Comparison of ENCODE assay signal across 8 cellular contexts in the genomic region with DNA sequence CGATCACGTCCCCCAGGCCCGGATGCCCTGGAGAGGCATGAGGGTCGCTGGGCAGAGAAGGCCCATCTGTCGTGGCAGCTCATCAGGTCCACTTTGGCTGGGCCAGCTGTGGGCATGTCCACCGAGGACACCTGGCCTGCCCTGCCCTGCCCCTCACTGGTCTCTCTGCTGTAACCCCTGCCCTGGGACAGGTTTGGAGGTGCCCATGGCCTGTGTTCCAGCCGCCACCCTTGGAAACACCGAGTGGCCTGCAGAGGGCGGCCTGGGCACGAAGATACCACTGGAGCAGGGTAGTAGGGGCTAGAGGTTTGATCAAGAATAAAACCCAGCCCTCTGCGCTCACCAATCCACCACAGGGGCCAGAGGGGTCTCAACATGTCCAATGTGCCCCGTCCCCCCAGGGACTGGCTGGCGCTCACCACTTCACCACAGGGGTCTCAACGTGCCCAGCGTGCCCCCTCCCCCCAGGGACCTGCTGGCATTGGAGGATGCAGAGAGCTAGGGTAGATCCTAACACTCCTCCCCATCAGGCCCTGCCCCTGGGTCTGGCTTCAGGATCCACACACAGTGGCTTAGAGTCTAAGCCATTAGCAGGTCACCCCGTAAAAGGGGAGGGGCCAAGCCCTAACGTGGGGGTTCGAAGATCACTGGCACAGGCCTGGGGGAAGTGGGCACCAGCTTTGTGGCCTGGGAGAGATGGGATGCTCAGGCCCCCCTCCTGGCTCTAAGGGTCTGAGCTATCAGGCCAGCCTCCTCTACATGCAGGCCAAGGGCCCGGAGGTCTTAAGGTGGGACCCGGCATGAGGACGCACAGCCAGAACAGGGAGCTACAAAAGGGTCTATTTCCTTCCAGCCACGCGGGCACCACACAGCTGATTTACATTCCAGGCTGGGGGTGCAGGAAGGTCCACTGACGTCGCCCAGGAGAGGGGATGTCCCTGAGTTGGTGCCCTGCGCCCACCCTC. TPM values are rescaled to one million over a fixed set of nuclear protein-coding genes. Genes with fewer than 3 reads are reported as not detected.
A peak's percentile ranks its signal among the peaks of the same experiment; 100 is the strongest.
DNase-seq lines count a peak whose midpoint lies in the region; ATAC-seq and TF ChIP-seq lines count a peak whose summit lies in the region.

No MANE protein-coding gene starts in this region.

- TF ChIP-seq CTCF in BJ (IDR thresholded peaks at IDR 0.05; ENCODE audit: insufficient read depth, low read depth, low read length) = peak; percentile 81
- TF ChIP-seq CTCF in gastrocnemius medialis (IDR thresholded peaks at IDR 0.05 in 4 of 5, conservative IDR thresholded peaks at IDR 0.05 in 1 of 5) = peak; percentile 66 to 82 (median 75)

- POLR2A ChIA-PET in BJ (lab: Charles Lee) = no interaction called here
- POLR2A ChIA-PET in HEK293T (lab: Yijun Ruan, JAX) = interaction anchor here (0.6 to 1.9 kb wide), 8 partner anchors 8 to 80 kb away, joined by 3 to 13 read pairs (median 4); a partner anchor contains a TSS
- POLR2A ChIA-PET in activated naive CD8-positive, alpha-beta T cell treated with anti-CD3 and anti-CD28 coated beads, Interleukin-2, amount 10 ng/mL, durations not matched to agents 7 days and 5 days (lab: Charles Lee) = interaction anchor here (0.9 to 3.4 kb wide), 7 partner anchors 10 to 316 kb away, joined by 3 to 26 read pairs (median 7); a partner anchor contains a TSS

- H3K4me1 Mint-ChIP-seq in activated naive CD8-positive, alpha-beta T cell treated with anti-CD3 and anti-CD28 coated beads, Interleukin-2, amount 10 ng/mL, durations not matched to agents 7 days and 5 days = peaks cover 7% of the 10 kb centered on the region

- H3K36me3 Mint-ChIP-seq in activated naive CD8-positive, alpha-beta T cell treated with anti-CD3 and anti-CD28 coated beads, Interleukin-2, amount 10 ng/mL, durations not matched to agents 7 days and 5 days = peaks cover 2% of the 10 kb centered on the region

- ATAC-seq in SK-N-SH treated with all-trans-retinoic acid at 6 μM for 48 hours (peak; percentile 77), left cardiac atrium (peak; percentile 71 to 75), gastrocnemius medialis (peak; percentile 55 to 63), HG02588 (IDR thresholded peaks at IDR 0.05; ENCODE audit: unreplicated experiment) (no peak), GM21423 (IDR thresholded peaks at IDR 0.05; ENCODE audit: unreplicated experiment) (no peak)
- ATAC-seq in activated naive CD8-positive, alpha-beta T cell treated with anti-CD3 and anti-CD28 coated beads, Interleukin-2, amount 10 ng/mL, durations not matched to agents 7 days and 5 days (ENCODE audit: low read depth) = peak; percentile 55

- no peaks in the 10 kb centered on the region for H3K27me3 Mint-ChIP-seq in activated naive CD8-positive, alpha-beta T cell treated with anti-CD3 and anti-CD28 coated beads, Interleukin-2, amount 10 ng/mL, durations not matched to agents 7 days and 5 days

- DNase-seq in BJ (ENCODE audit: low read depth) (no peak), HEK293T (ENCODE audit: extremely low spot score) (peak; percentile 54), left cardiac atrium (peak; percentile 78), gastrocnemius medialis (peak; percentile 57 to 76)
- peak; percentile 78 for DNase-seq in activated naive CD8-positive, alpha-beta T cell treated with anti-CD3 and anti-CD28 coated beads, Interleukin-2, amount 10 ng/mL, durations not matched to agents 7 days and 5 days

- H3K4me3 ChIP-seq in BJ (ENCODE audit: low read depth, low read length) (no peak overlapping the region), gastrocnemius medialis (peak overlapping the region in 1 of 4 donors; percentile 59)

- H3K36me3 ChIP-seq in BJ (ENCODE audit: control insufficient read depth, insufficient read depth, low read length) (peaks cover 18% of the 10 kb centered on the region), gastrocnemius medialis (peaks cover 0 to 12% of the 10 kb centered on the region in 2 donors)

- no peak overlapping the region for H3K27ac Mint-ChIP-seq in activated naive CD8-positive, alpha-beta T cell treated with anti-CD3 and anti-CD28 coated beads, Interleukin-2, amount 10 ng/mL, durations not matched to agents 7 days and 5 days

- TF ChIP-seq POLR2A in gastrocnemius medialis (IDR thresholded peaks at IDR 0.05) = no peak

- no peaks in the 10 kb centered on the region for H3K9me3 ChIP-seq in gastrocnemius medialis

- H3K27me3 ChIP-seq in BJ (ENCODE audit: control insufficient read depth, insufficient read depth, low read length) (no peaks in the 10 kb centered on the region), gastrocnemius medialis (no peaks in the 10 kb centered on the region)

- CTCF ChIA-PET in BJ (lab: Yijun Ruan, JAX) (interaction anchor here (0.6 to 5.6 kb wide), 19 partner anchors 8 to 273 kb away, joined by 3 to 50 read pairs (median 4); a partner anchor contains a TSS), HEK293T (lab: Yijun Ruan, JAX) (interaction anchor here (0.6 to 2.0 kb wide), 8 partner anchors 9 to 368 kb away, joined by 3 to 7 read pairs (median 4); a partner anchor contains a TSS)

- peaks cover 27 to 40% of the 10 kb centered on the region in 2 donors for H3K4me1 ChIP-seq in gastrocnemius medialis

- H3K27ac ChIP-seq in gastrocnemius medialis = peak overlapping the region; percentile 62 to 97 (median 75)

- H3K9me3 Mint-ChIP-seq in activated naive CD8-positive, alpha-beta T cell treated with anti-CD3 and anti-CD28 coated beads, Interleukin-2, amount 10 ng/mL, durations not matched to agents 7 days and 5 days = no peaks in the 10 kb centered on the region

- in situ Hi-C loops in gastrocnemius medialis (cut with MboI; ENCODE audit: low sequenced_read_pairs in 4 of 4) = loop anchor here in 2 of 4 donors (10.0 kb wide), 2 partner anchors 72 to 82 kb away; a partner anchor contains a TSS

- intact Hi-C loops in left cardiac atrium (cut with DNase I) = loop anchor here in 1 of 2 donors (5.0 kb wide), 1 partner anchor 90 kb away; a partner anchor contains a TSS
- intact Hi-C loops in gastrocnemius medialis (cut with DNase I; ENCODE audit: low total_unique reads) = loop anchor here (1.0 to 5.0 kb wide), 2 partner anchors 16 to 40 kb away; no protein-coding TSS in a partner anchor

- peak overlapping the region; percentile 42 for H3K4me3 Mint-ChIP-seq in activated naive CD8-positive, alpha-beta T cell treated with anti-CD3 and anti-CD28 coated beads, Interleukin-2, amount 10 ng/mL, durations not matched to agents 7 days and 5 days

TF ChIP-seq in HEK293T, 16 proteins besides CTCF, POLR2A, EP300 and RAD21 (continues in another document):
- TF ChIP-seq, protein P1, sequence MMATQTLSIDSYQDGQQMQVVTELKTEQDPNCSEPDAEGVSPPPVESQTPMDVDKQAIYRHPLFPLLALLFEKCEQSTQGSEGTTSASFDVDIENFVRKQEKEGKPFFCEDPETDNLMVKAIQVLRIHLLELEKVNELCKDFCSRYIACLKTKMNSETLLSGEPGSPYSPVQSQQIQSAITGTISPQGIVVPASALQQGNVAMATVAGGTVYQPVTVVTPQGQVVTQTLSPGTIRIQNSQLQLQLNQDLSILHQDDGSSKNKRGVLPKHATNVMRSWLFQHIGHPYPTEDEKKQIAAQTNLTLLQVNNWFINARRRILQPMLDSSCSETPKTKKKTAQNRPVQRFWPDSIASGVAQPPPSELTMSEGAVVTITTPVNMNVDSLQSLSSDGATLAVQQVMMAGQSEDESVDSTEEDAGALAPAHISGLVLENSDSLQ (IDR thresholded peaks at IDR 0.05) = no peak
- TF ChIP-seq SP1 (IDR thresholded peaks at IDR 0.05) (no peak), HDGF (IDR thresholded peaks at IDR 0.05; ENCODE audit: borderline replicate concordance) (no peak)

TF ChIP-seq in SK-N-SH treated with all-trans-retinoic acid at 6 μM for 48 hours, 23 proteins besides CTCF, POLR2A, EP300 and RAD21 (continues in another document):
- TF ChIP-seq RARB (CRISPR knock-in tag; IDR thresholded peaks at IDR 0.05) = no peak
- no peak for TF ChIP-seq ZFP3 (CRISPR knock-in tag; IDR thresholded peaks at IDR 0.05)
- TF ChIP-seq OSR1 (CRISPR knock-in tag; IDR thresholded peaks at IDR 0.05) = no peak
- TF ChIP-seq ZFP30 (CRISPR knock-in tag; IDR thresholded peaks at IDR 0.05) = no peak
- no peak for TF ChIP-seq ZNF70 (CRISPR knock-in tag; IDR thresholded peaks at IDR 0.05)
- no peak for TF ChIP-seq SNAI2 (CRISPR knock-in tag; IDR thresholded peaks at IDR 0.05)
- TF ChIP-seq ZNF8 (CRISPR knock-in tag; IDR thresholded peaks at IDR 0.05) = no peak
- no peak for TF ChIP-seq CSDC2 (CRISPR knock-in tag; IDR thresholded peaks at IDR 0.05)
- no peak for TF ChIP-seq TCF4 (CRISPR knock-in tag; IDR thresholded peaks at IDR 0.05; ENCODE audit: borderline replicate concordance)

RNA-seq across cellular contexts. Expression of a gene that starts 1.3 kb away (rescaled TPM):
- 8.8 and 18.2 TPM in 2 replicates for polyA plus RNA-seq in BJ (2011; rRNA removed)
- 9.6 and 9.9 TPM in 2 replicates for polyA minus RNA-seq in BJ (2011; rRNA and poly(A)+ RNA removed)
- total RNA-seq in activated naive CD8-positive, alpha-beta T cell treated with anti-CD3 and anti-CD28 coated beads, Interleukin-2, amount 10 ng/mL, durations not matched to agents 7 days and 5 days = 100 to 1,000 TPM in 1 of 2 experiments, 10 to 100 TPM in 1; 99.1 to 111 TPM
- 10 to 100 TPM; 11.2 to 14.2 TPM for total RNA-seq in left cardiac atrium
- total RNA-seq in gastrocnemius medialis = 10 to 100 TPM in 2 of 4 donors, 1 to 10 TPM in 2; 4.1 to 24.9 (median 8.6) TPM

RNA-seq across cellular contexts. Expression of a gene that starts 7.5 kb away (rescaled TPM):
- polyA plus RNA-seq in BJ (2011; rRNA removed) = 9.4 and 17.5 TPM in 2 replicates
- 9.0 and 11.5 TPM in 2 replicates for polyA minus RNA-seq in BJ (2011; rRNA and poly(A)+ RNA removed)
- 10 to 100 TPM; 92.2 to 94.5 TPM for total RNA-seq in activated naive CD8-positive, alpha-beta T cell treated with anti-CD3 and anti-CD28 coated beads, Interleukin-2, amount 10 ng/mL, durations not matched to agents 7 days and 5 days
- total RNA-seq in left cardiac atrium = 10 to 100 TPM; 20.4 to 22.0 TPM
- 10 to 100 TPM; 18.7 to 27.4 (median 19.2) TPM for total RNA-seq in gastrocnemius medialis

RNA-seq across cellular contexts. Expression of a gene that starts 9.1 kb away (rescaled TPM):
- polyA plus RNA-seq in BJ (2011; rRNA removed) = 36.6 and 51.4 TPM in 2 replicates
- polyA minus RNA-seq in BJ (2011; rRNA and poly(A)+ RNA removed) = 33.0 and 51.2 TPM in 2 replicates
- 1 to 10 TPM; 3.1 to 3.6 TPM for total RNA-seq in activated naive CD8-positive, alpha-beta T cell treated with anti-CD3 and anti-CD28 coated beads, Interleukin-2, amount 10 ng/mL, durations not matched to agents 7 days and 5 days
- 10 to 100 TPM; 13.2 to 14.7 TPM for total RNA-seq in left cardiac atrium
- 100 to 1,000 TPM; 126 to 290 (median 219) TPM for total RNA-seq in gastrocnemius medialis

RNA-seq across cellular contexts. Expression of a gene that starts 17.8 kb away (rescaled TPM):
- polyA plus RNA-seq in BJ (2011; rRNA removed) = 11.2 and 19.6 TPM in 2 replicates
- 13.7 and 18.9 TPM in 2 replicates for polyA minus RNA-seq in BJ (2011; rRNA and poly(A)+ RNA removed)
- total RNA-seq in activated naive CD8-positive, alpha-beta T cell treated with anti-CD3 and anti-CD28 coated beads, Interleukin-2, amount 10 ng/mL, durations not matched to agents 7 days and 5 days = 1 to 10 TPM; 7.9 to 8.5 TPM
- total RNA-seq in left cardiac atrium (10 to 100 TPM; 13.3 to 15.4 TPM), gastrocnemius medialis (1 to 10 TPM; 1.8 to 4.2 (median 3.4) TPM)

RNA-seq across cellular contexts. Expression of a gene that starts 51.6 kb away (rescaled TPM):
- 8.0 and 16.7 TPM in 2 replicates for polyA plus RNA-seq in BJ (2011; rRNA removed)
- 5.9 and 6.0 TPM in 2 replicates for polyA minus RNA-seq in BJ (2011; rRNA and poly(A)+ RNA removed)
- 10 to 100 TPM; 27.9 to 33.3 TPM for total RNA-seq in activated naive CD8-positive, alpha-beta T cell treated with anti-CD3 and anti-CD28 coated beads, Interleukin-2, amount 10 ng/mL, durations not matched to agents 7 days and 5 days
- total RNA-seq in left cardiac atrium (10 to 100 TPM; 11.7 to 15.0 TPM), gastrocnemius medialis (10 to 100 TPM; 26.4 to 54.9 (median 34.0) TPM)

Comparison
In these comparisons a context has a peak if more than half of its experiments do, and no peak if none do; other contexts are left out.
1. ATAC-seq: peak in SK-N-SH treated with all-trans-retinoic acid at 6 μM for 48 hours (single experiment), activated naive CD8-positive, alpha-beta T cell treated with anti-CD3 and anti-CD28 coated beads, Interleukin-2, amount 10 ng/mL, durations not matched to agents 7 days and 5 days (single experiment), left cardiac atrium (2 of 2) and gastrocnemius medialis (2 of 2); none in HG02588 (single experiment) and GM21423 (single experiment).
2. RNA of a gene that starts 9.1 kb away (total RNA-seq): 126 to 290 TPM in gastrocnemius medialis; 13.2 to 14.7 TPM in left cardiac atrium and 3.1 to 3.6 TPM in activated naive CD8-positive, alpha-beta T cell treated with anti-CD3 and anti-CD28 coated beads, Interleukin-2, amount 10 ng/mL, durations not matched to agents 7 days and 5 days; every median in the first group is over 4 times any median in the second.